In genomic region chr21:45994086-45994661, GRCh38 we compare ENCODE assay signal across 12 cellular contexts. TPM values are rescaled to one million over a fixed set of nuclear protein-coding genes. Genes with fewer than 3 reads are reported as not detected.
DNase-seq lines count a peak whose midpoint lies in the region; ATAC-seq and TF ChIP-seq lines count a peak whose summit lies in the region.
"Had no signal": no experiment of that assay in that cellular context is flagged by ENCODE, and none has a peak within 500 bp of the region (broad histone marks: within the 10 kb centered on the region; RNA-seq: fewer than 3 reads in every experiment).

No MANE protein-coding gene starts in this region.

- no peak overlapping the region for H4K12ac ChIP-seq in trophoblast cell (ENCODE audit: low read depth, low read length)

- H3K9ac ChIP-seq in trophoblast cell (ENCODE audit: low read length): no peak overlapping the region

- H3K4me3 ChIP-seq in gastroesophageal sphincter (no peak overlapping the region), trophoblast cell (ENCODE audit: low read depth, low read length) (no peak overlapping the region), vagina (no peak overlapping the region)

- no peaks in the 10 kb centered on the region for H3K27me3 ChIP-seq in gastroesophageal sphincter
- H3K27me3 ChIP-seq in trophoblast cell (ENCODE audit: insufficient read depth, low read length): no peaks in the 10 kb centered on the region
- no peaks in the 10 kb centered on the region for H3K27me3 ChIP-seq in vagina

- H3K23ac ChIP-seq in trophoblast cell (ENCODE audit: low read length): no peak overlapping the region

- H2BK120ac ChIP-seq in trophoblast cell (ENCODE audit: insufficient read depth, low read length, poor library complexity): peak overlapping the region; percentile 15

- H3K4me1 ChIP-seq in gastroesophageal sphincter (peaks cover 0 to 97% (median 33%) of the 10 kb centered on the region in 3 donors), trophoblast cell (ENCODE audit: control insufficient read depth in 1 of 2, insufficient read depth in 2 of 2, low read length in 2 of 2) (peaks cover 14 to 15% of the 10 kb centered on the region in 2 experiments), vagina (no peaks in the 10 kb centered on the region)

- DNase-seq in Right ventricle myocardium inferior (ENCODE audit: missing footprints) (peak; percentile 52), cardiac septum (ENCODE audit: low spot score) (no peak), trophoblast cell (no peak), vagina (ENCODE audit: extremely low spot score in 2 of 2) (no peak), mucosa of gallbladder (ENCODE audit: low spot score) (no peak), NCI-H748 treated with DMSO at 0.1 percent for 48 hours (lab: John Stamatoyannopoulos, UW) (no peak)
- DNase-seq: DMS79 treated with DMSO at 0.1 percent for 48 hours, NCI-H1694 had no signal

- H3K79me1 ChIP-seq in trophoblast cell (ENCODE audit: low read length): peaks cover 2% of the 10 kb centered on the region

- TF ChIP-seq EP300 in gastroesophageal sphincter (IDR thresholded peaks at IDR 0.05): no peak

- H2AK5ac ChIP-seq in trophoblast cell (ENCODE audit: low read length): peak overlapping the region; percentile 56

- H3K9me3 ChIP-seq in gastroesophageal sphincter (no peaks in the 10 kb centered on the region), trophoblast cell (ENCODE audit: insufficient read depth, low read depth, low read length) (peaks cover 1% of the 10 kb centered on the region), vagina (no peaks in the 10 kb centered on the region)

- ATAC-seq in Right ventricle myocardium inferior (no peak), gastroesophageal sphincter (no peak), HG03039 (IDR thresholded peaks at IDR 0.05; ENCODE audit: unreplicated experiment) (no peak)

- TF ChIP-seq POLR2A in gastroesophageal sphincter (IDR thresholded peaks at IDR 0.05) (no peak), vagina (IDR thresholded peaks at IDR 0.05) (no peak)

- no peak overlapping the region for H4K91ac ChIP-seq in trophoblast cell (ENCODE audit: low read depth, low read length)

- peak overlapping the region; percentile 19 for H3K14ac ChIP-seq in trophoblast cell (ENCODE audit: low read length)

- H2BK5ac ChIP-seq in trophoblast cell (ENCODE audit: low read depth, low read length, poor library complexity): no peak overlapping the region

- peak overlapping the region; percentile 32 to 81 (median 80) for H3K27ac ChIP-seq in gastroesophageal sphincter
- no peak overlapping the region for H3K27ac ChIP-seq in trophoblast cell (ENCODE audit: low read depth, low read length)
- H3K27ac ChIP-seq in vagina: peak overlapping the region; percentile 71
- H3K27ac ChIP-seq: epithelial cell of prostate, VCaP had no signal

- no peak overlapping the region for H2AFZ ChIP-seq in trophoblast cell (ENCODE audit: insufficient read depth, low read length, poor library complexity)

- no peak for TF ChIP-seq CTCF in gastroesophageal sphincter (IDR thresholded peaks at IDR 0.05)
- TF ChIP-seq CTCF in vagina (IDR thresholded peaks at IDR 0.05): no peak

- H3K36me3 ChIP-seq in gastroesophageal sphincter (peaks cover 0 to 100% of the 10 kb centered on the region in 2 donors), trophoblast cell (ENCODE audit: control insufficient read depth in 1 of 2, insufficient read depth in 2 of 2, low read length in 2 of 2) (peaks cover 5 to 13% of the 10 kb centered on the region in 2 experiments), vagina (peaks cover 6 to 45% of the 10 kb centered on the region in 2 donors)

- H3K18ac ChIP-seq in trophoblast cell (ENCODE audit: low read length): no peak overlapping the region

- H3K79me2 ChIP-seq in trophoblast cell (ENCODE audit: control insufficient read depth, insufficient read depth, low read length, poor library complexity): no peaks in the 10 kb centered on the region

- H3K4ac ChIP-seq in trophoblast cell (ENCODE audit: low read depth, low read length): no peak overlapping the region

- intact Hi-C loops in Right ventricle myocardium inferior (cut with DNase I): no loop called here
- intact Hi-C loops in cardiac septum (cut with DNase I): loop anchor here (10.0 kb wide), 1 partner anchor 131 kb away; no protein-coding TSS in a partner anchor
- intact Hi-C loops in vagina (cut with DNase I): no loop called here

- H2BK12ac ChIP-seq in trophoblast cell (ENCODE audit: low read length): no peak overlapping the region

- no peak overlapping the region for H3K4me2 ChIP-seq in trophoblast cell (ENCODE audit: low read length)

- WGBS in gastroesophageal sphincter (ENCODE audit: low coverage in 1 of 2), 2 donors: 71% methylated on average over 6 of the region's 24 CpGs; no CpG with 5 or more reads in 1 of the 2 donors
- WGBS in trophoblast cell (ENCODE audit: extremely low coverage, insufficient coverage, insufficient read length): no CpG with 5 or more reads among the region's 24 CpGs

- H4K8ac ChIP-seq in trophoblast cell (ENCODE audit: low read depth, low read length): no peak overlapping the region

RNA-seq across cellular contexts. Expression of gene COL6A1, which starts 12.6 kb away (rescaled TPM):
- total RNA-seq in Right ventricle myocardium inferior (228 TPM), cardiac septum (140 TPM), gastroesophageal sphincter (1,000 to 10,000 TPM in 2 of 4 donors, 100 to 1,000 TPM in 2; 477 to 1,231 (median 878) TPM), vagina (520 TPM), mucosa of gallbladder (583 TPM)
- 53.0 and 55.7 TPM in 2 replicates for polyA plus RNA-seq in trophoblast cell (2013)
